In genomic region chr11:104968365-104968855, GRCh38 we compare ENCODE assay signal across 8 cellular contexts. TPM values are rescaled to one million over a fixed set of nuclear protein-coding genes. Genes with fewer than 3 reads are reported as not detected.
DNase-seq lines count a peak whose midpoint lies in the region; ATAC-seq and TF ChIP-seq lines count a peak whose summit lies in the region.

TSS of gene CASP4 (minus strand) at chr11:104968574. CDS start at chr11:104968525, 49 bp downstream.

- H3K9me3 ChIP-seq in heart right ventricle (peaks cover 0 to 29% (median 8%) of the 10 kb centered on the region in 11 donors), gastrocnemius medialis (no peaks in the 10 kb centered on the region)

- in situ Hi-C loops in ACHN (cut with HindIII; ENCODE audit: low pct_ligation_motif_present, low pct_unique_long_range_greater_than_20kb, low sequenced_read_pairs), result no loop called here
- in situ Hi-C loops in GM13976 (cut with MboI; ENCODE audit: low sequenced_read_pairs, unreplicated experiment), result no loop called here
- in situ Hi-C loops in gastrocnemius medialis (cut with MboI; ENCODE audit: low sequenced_read_pairs in 4 of 4), result no loop called here

- DNase-seq in ACHN (peak; percentile 67), GM13976 (ENCODE audit: low spot score) (peak; percentile 13), NCI-H2029 (lab: John Stamatoyannopoulos, UW) (peak; percentile 76), heart right ventricle (peak in 1 of 2 donors; percentile 49), gastrocnemius medialis (no peak), posterior cingulate gyrus (no peak)

- H3K27me3 Mint-ChIP-seq in activated naive CD8-positive, alpha-beta T cell, result no peaks in the 10 kb centered on the region

- H3K4me1 Mint-ChIP-seq in activated naive CD8-positive, alpha-beta T cell (ENCODE audit: low read depth), result peaks cover 44% of the 10 kb centered on the region

- intact Hi-C loops in heart right ventricle (cut with DNase I), result loop anchor here in 3 of 10 donors (5.0 to 10.0 kb wide), 3 partner anchors 64 to 76 kb away; partner anchors contain the start of gene CASP1 (in 1 of the 3)
- intact Hi-C loops in gastrocnemius medialis (cut with DNase I; ENCODE audit: low total_unique reads), result loop anchor here (5.0 kb wide), 1 partner anchor 51 kb away; no protein-coding TSS in a partner anchor
- intact Hi-C loops in posterior cingulate gyrus (cut with DNase I), result no loop called here

- peak; percentile 87 for ATAC-seq in HG02870 (IDR thresholded peaks at IDR 0.05; ENCODE audit: unreplicated experiment)
- ATAC-seq in heart right ventricle, result peak; percentile 71 to 96 (median 91)
- peak; percentile 80 to 88 for ATAC-seq in gastrocnemius medialis

- peak; percentile 50 to 61 for TF ChIP-seq POLR2A in gastrocnemius medialis (IDR thresholded peaks at IDR 0.05)

- WGBS in heart right ventricle, 2 donors, result 21 to 31% methylated on average over 4 of the region's 4 CpGs

- H3K27me3 ChIP-seq in heart right ventricle (no peaks in the 10 kb centered on the region), gastrocnemius medialis (no peaks in the 10 kb centered on the region)

- H3K4me3 ChIP-seq in heart right ventricle (peak within 1 kb of the TSS; percentile 26 to 63 (median 56)), gastrocnemius medialis (peak within 1 kb of the TSS; percentile 51 to 61 (median 58))

- H3K27ac ChIP-seq in heart right ventricle, result peak within 1 kb of the TSS; percentile 72 to 97 (median 89)
- H3K27ac ChIP-seq in gastrocnemius medialis, result peak within 1 kb of the TSS; percentile 62 to 80 (median 70)

- H3K27ac Mint-ChIP-seq in activated naive CD8-positive, alpha-beta T cell, result peak within 1 kb of the TSS; percentile 97

- H3K4me1 ChIP-seq in heart right ventricle (peaks cover 0 to 40% (median 22%) of the 10 kb centered on the region in 9 donors), gastrocnemius medialis (peaks cover 12% of the 10 kb centered on the region in 2 donors)

- H3K9me3 Mint-ChIP-seq in activated naive CD8-positive, alpha-beta T cell (ENCODE audit: low read depth), result peaks cover 9% of the 10 kb centered on the region

- H3K36me3 ChIP-seq in heart right ventricle, result peaks cover 0 to 14% (median 0%) of the 10 kb centered on the region in 9 donors
- H3K36me3 ChIP-seq in gastrocnemius medialis, result no peaks in the 10 kb centered on the region

- TF ChIP-seq CTCF in GM13976 (IDR thresholded peaks at IDR 0.05; ENCODE audit: borderline replicate concordance, control extremely low read depth, extremely low read depth, insufficient read depth, missing control alignments) (no peak), heart right ventricle (IDR thresholded peaks at IDR 0.05) (no peak), gastrocnemius medialis (IDR thresholded peaks at IDR 0.05 in 4 of 5, conservative IDR thresholded peaks at IDR 0.05 in 1 of 5) (no peak)

- H3K4me3 Mint-ChIP-seq in activated naive CD8-positive, alpha-beta T cell, result peak within 1 kb of the TSS; percentile 90

- H3K36me3 Mint-ChIP-seq in activated naive CD8-positive, alpha-beta T cell, result peaks cover 20% of the 10 kb centered on the region

RNA-seq across cellular contexts. Expression of gene CASP4, which starts in this region (rescaled TPM):
- total RNA-seq in heart right ventricle (10 to 100 TPM in 8 of 10 donors, 1 to 10 TPM in 2; 6.6 to 42.7 (median 11.8) TPM), gastrocnemius medialis (10 to 100 TPM; 12.0 to 17.2 (median 14.4) TPM)
- polyA plus RNA-seq in heart right ventricle, result 10 to 100 TPM; 19.0 to 19.3 TPM

Comparison
In these comparisons a context has a peak if more than half of its experiments do, and no peak if none do; other contexts are left out.
1. DNase-seq: peak in ACHN (single experiment), GM13976 (single experiment) and NCI-H2029 (single experiment); none in gastrocnemius medialis (0 of 2) and posterior cingulate gyrus (0 of 10).
2. Peak in every context shown above with its lines, with median percentiles within 50 percentile points of each other: ATAC-seq.